Comparison of ENCODE assay signal across 17 cellular contexts in the genomic region with DNA sequence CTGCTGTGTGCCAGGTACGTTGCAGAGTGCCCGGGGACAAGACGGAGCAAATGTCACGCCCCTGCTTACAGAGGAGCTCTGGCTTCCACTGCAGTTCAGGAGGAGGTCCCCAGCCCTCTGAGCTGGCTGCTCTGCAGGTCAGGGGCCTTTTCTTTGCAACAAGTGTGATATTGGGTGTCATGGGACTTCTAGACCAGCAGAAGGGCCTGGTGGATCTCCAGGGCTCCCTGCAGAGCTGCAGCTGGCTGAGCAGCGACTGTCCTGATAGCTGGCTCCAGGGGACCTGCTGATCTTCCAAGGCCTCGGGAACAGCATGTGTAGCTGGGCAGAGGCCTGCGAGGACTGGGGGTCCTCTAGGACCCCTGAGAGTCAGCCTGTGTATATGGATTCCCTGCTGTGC.
A peak's percentile ranks its signal among the peaks of the same experiment; 100 is the strongest.
DNase-seq lines count a peak whose midpoint lies in the region; ATAC-seq and TF ChIP-seq lines count a peak whose summit lies in the region.
"Had no signal": no experiment of that assay in that cellular context is flagged by ENCODE, and none has a peak within 500 bp of the region (broad histone marks: within the 10 kb centered on the region; RNA-seq: fewer than 3 reads in every experiment).

No MANE protein-coding gene starts in this region.

- peak overlapping the region; percentile 48 for H3K27ac Mint-ChIP-seq in central memory CD8-positive, alpha-beta T cell (ENCODE audit: low read depth)
- no peak overlapping the region for H3K27ac Mint-ChIP-seq in Calu3 (ENCODE audit: unreplicated experiment)
- H3K27ac Mint-ChIP-seq: CD4-positive, CD25-positive, alpha-beta regulatory T cell; GM23338 had no signal

- no peaks in the 10 kb centered on the region for H3K9me3 Mint-ChIP-seq in central memory CD8-positive, alpha-beta T cell
- peaks cover 3% of the 10 kb centered on the region for H3K9me3 Mint-ChIP-seq in Calu3 (ENCODE audit: low read depth, unreplicated experiment)
- H3K9me3 Mint-ChIP-seq: GM23338 had no signal

- no peaks in the 10 kb centered on the region for H3K36me3 ChIP-seq in right atrium auricular region

- intact Hi-C loops in Right ventricle myocardium superior (cut with DNase I) (no loop called here), Calu3 (cut with micrococcal nuclease; ENCODE audit: unreplicated experiment) (no loop called here)

- no peak overlapping the region for H3K4me3 ChIP-seq in right atrium auricular region
- H3K4me3 ChIP-seq: BLaER1, GM12878, GM23338 had no signal

- H3K9me3 ChIP-seq in right atrium auricular region: no peaks in the 10 kb centered on the region

- CTCF ChIA-PET in Calu3 (lab: Charles Lee): interaction anchor here (1.8 kb wide), 1 partner anchor 23 kb away, joined by 4 read pairs; no protein-coding TSS in a partner anchor

- ATAC-seq in Right ventricle myocardium superior (ENCODE audit: poor library complexity): no peak
- no peak for ATAC-seq in central memory CD8-positive, alpha-beta T cell (replicated peaks; ENCODE audit: extremely low read depth, poor library complexity, severe bottlenecking)
- ATAC-seq: GM12878, HepG2 had no signal

- no peak overlapping the region for H3K4me3 Mint-ChIP-seq in central memory CD8-positive, alpha-beta T cell
- no peak overlapping the region for H3K4me3 Mint-ChIP-seq in Calu3 (ENCODE audit: low read depth, unreplicated experiment)
- H3K4me3 Mint-ChIP-seq: CD4-positive, CD25-positive, alpha-beta regulatory T cell; GM23338 had no signal

- H3K27me3 Mint-ChIP-seq in central memory CD8-positive, alpha-beta T cell: peaks cover 58% of the 10 kb centered on the region
- H3K27me3 Mint-ChIP-seq in Calu3 (ENCODE audit: unreplicated experiment): peaks cover 92% of the 10 kb centered on the region
- H3K27me3 Mint-ChIP-seq: CD4-positive, CD25-positive, alpha-beta regulatory T cell had no signal

- H3K27me3 ChIP-seq in right atrium auricular region (no peaks in the 10 kb centered on the region), layer of hippocampus (ENCODE audit: control insufficient read depth, insufficient read depth, low read length) (no peaks in the 10 kb centered on the region)
- H3K27me3 ChIP-seq: BLaER1 had no signal

- no peak overlapping the region for H3K27ac ChIP-seq in right atrium auricular region
- H3K27ac ChIP-seq in layer of hippocampus (ENCODE audit: low read depth, low read length): peak overlapping the region; percentile 99
- H3K27ac ChIP-seq in substantia nigra (ENCODE audit: low read depth, low read length, poor library complexity, severe bottlenecking): peak overlapping the region; percentile 100
- H3K27ac ChIP-seq: BLaER1 had no signal

- H3K4me1 Mint-ChIP-seq in central memory CD8-positive, alpha-beta T cell: no peaks in the 10 kb centered on the region
- no peaks in the 10 kb centered on the region for H3K4me1 Mint-ChIP-seq in Calu3 (ENCODE audit: low read depth, unreplicated experiment)
- H3K4me1 Mint-ChIP-seq: CD4-positive, CD25-positive, alpha-beta regulatory T cell had no signal

- H3K4me1 ChIP-seq in right atrium auricular region: peaks cover 0 to 15% of the 10 kb centered on the region in 2 donors

- BruUV-seq in Calu3 (replicated peaks; lab: Mats Ljungman, UMichigan): no TSS peak

- peak; percentile 16 for DNase-seq in Right ventricle myocardium superior
- no peak for DNase-seq in right atrium auricular region (ENCODE audit: low spot score)
- DNase-seq in central memory CD8-positive, alpha-beta T cell (ENCODE audit: low spot score in 2 of 2): no peak
- no peak for DNase-seq in substantia nigra (lab: John Stamatoyannopoulos, UW)
- no peak for DNase-seq in activated gamma-delta T cell treated with Interleukin-2 at 50 U/mL for 16 hours
- no peak for DNase-seq in hepatic stellate cell (ENCODE audit: low spot score)
- DNase-seq in Calu3: no peak
- DNase-seq: 8988T; AML-193; CD4-positive, CD25-positive, alpha-beta regulatory T cell; DMS 273 treated with DMSO at 0.1 percent for 48 hours; H7 had no signal

- no peaks in the 10 kb centered on the region for H3K36me3 Mint-ChIP-seq in central memory CD8-positive, alpha-beta T cell (ENCODE audit: insufficient read depth)
- no peaks in the 10 kb centered on the region for H3K36me3 Mint-ChIP-seq in Calu3 (ENCODE audit: insufficient read depth, unreplicated experiment)
- H3K36me3 Mint-ChIP-seq: CD4-positive, CD25-positive, alpha-beta regulatory T cell had no signal

- no peak for TF ChIP-seq CTCF in right atrium auricular region (IDR thresholded peaks at IDR 0.05)
- TF ChIP-seq CTCF in Calu3 (IDR thresholded peaks at IDR 0.05; ENCODE audit: unreplicated experiment): no peak

Comparison
In these comparisons a context has a peak if more than half of its experiments do, and no peak if none do; other contexts are left out.
1. H3K27ac ChIP-seq: peak in layer of hippocampus (single experiment) and substantia nigra (single experiment); none in right atrium auricular region (0 of 2).